In genomic region chr1:92544756-92545165, GRCh38 we compare ENCODE assay signal across 1 cellular context.
TF ChIP-seq lines count a peak whose summit lies in the region.

No MANE protein-coding gene starts in this region.

TF ChIP-seq in K562, 482 proteins besides CTCF, POLR2A, EP300 and RAD21 (continued from another document and continues in another):
- TF ChIP-seq HINFP (tag; conservative IDR thresholded peaks at IDR 0.05; ENCODE audit: low read depth) (no peak), ZBTB26 (CRISPR knock-in tag; IDR thresholded peaks at IDR 0.05) (no peak), RHOXF2B (CRISPR knock-in tag; conservative IDR thresholded peaks at IDR 0.05) (0 out of 2 replicates have a peak, but pooled peaks have one; percentile 16), CEBPG (CRISPR knock-in tag; IDR thresholded peaks at IDR 0.05) (no peak), CEBPG (tag; conservative IDR thresholded peaks at IDR 0.05 in 1 of 2, IDR thresholded peaks at IDR 0.05 in 1 of 2) (no peak), SFPQ (IDR thresholded peaks at IDR 0.05; ENCODE audit: low read depth, low read length) (no peak), CAMTA2 (CRISPR knock-in tag; conservative IDR thresholded peaks at IDR 0.05) (no peak), ARHGAP35 (IDR thresholded peaks at IDR 0.05; ENCODE audit: partially characterized antibody) (peak; percentile 84), MEF2A (IDR thresholded peaks at IDR 0.05; ENCODE audit: control insufficient read depth, low read depth, low read length) (no peak), SP2 (IDR thresholded peaks at IDR 0.05; ENCODE audit: extremely low read depth, low read depth, low read length, poor library complexity, severe bottlenecking) (no peak), RCOR1 (IDR thresholded peaks at IDR 0.05; ENCODE audit: borderline replicate concordance in 1 of 2, low read depth in 2 of 2, low read length in 2 of 2) (peak; percentile 100), COPS2 (conservative IDR thresholded peaks at IDR 0.05) (no peak), MIER1 (IDR thresholded peaks at IDR 0.05; ENCODE audit: low read depth) (no peak), ZNF79 (CRISPR knock-in tag; IDR thresholded peaks at IDR 0.05; ENCODE audit: low read depth) (0 out of 2 replicates have a peak, but pooled peaks have one; percentile 43), RFX1 (IDR thresholded peaks at IDR 0.05) (no peak), ZNF699 (CRISPR knock-in tag; IDR thresholded peaks at IDR 0.05; ENCODE audit: insufficient replicate concordance) (no peak), RUNX1 (IDR thresholded peaks at IDR 0.05; ENCODE audit: low read depth) (peak; percentile 99), ZNF589 (CRISPR knock-in tag; IDR thresholded peaks at IDR 0.05; ENCODE audit: low read depth) (peak; percentile 99), ATF1 (CRISPR knock-in tag; IDR thresholded peaks at IDR 0.05) (no peak), ATF1 (tag; IDR thresholded peaks at IDR 0.05) (peak; percentile 93), ASH1L (IDR thresholded peaks at IDR 0.05; ENCODE audit: borderline replicate concordance, low read depth, partially characterized antibody) (no peak), TSC22D4 (tag; IDR thresholded peaks at IDR 0.05) (no peak), ETS2 (tag; IDR thresholded peaks at IDR 0.05; ENCODE audit: borderline replicate concordance, poor library complexity, severe bottlenecking) (no peak), ETV1 (tag; conservative IDR thresholded peaks at IDR 0.05; ENCODE audit: low read depth) (peak; percentile 88), MNT (conservative IDR thresholded peaks at IDR 0.05) (peak; percentile 61 to 87), ELF4 (CRISPR knock-in tag; IDR thresholded peaks at IDR 0.05) (peak; percentile 98), TAF7 (tag; IDR thresholded peaks at IDR 0.05) (no peak), EZH2 (IDR thresholded peaks at IDR 0.05; ENCODE audit: borderline replicate concordance, low read depth, low read length) (peak; percentile 65; the same call in 1 of the 2 replicates), HMBOX1 (IDR thresholded peaks at IDR 0.05) (peak; percentile 83), GABPA (tag; conservative IDR thresholded peaks at IDR 0.05; ENCODE audit: low read depth) (peak; percentile 32; the same call in 1 of the 2 replicates), ZNF830 (CRISPR knock-in tag; IDR thresholded peaks at IDR 0.05) (no peak), ZNF41 (CRISPR knock-in tag; conservative IDR thresholded peaks at IDR 0.05) (peak; percentile 84), CHCHD3 (CRISPR knock-in tag; IDR thresholded peaks at IDR 0.05) (no peak), ADNP (tag; IDR thresholded peaks at IDR 0.05) (peak; percentile 74), ETV6 (IDR thresholded peaks at IDR 0.05; ENCODE audit: borderline replicate concordance in 1 of 2, low read depth in 2 of 2, low read length in 1 of 2) (peak in 1 of 2 experiments; percentile 82; a peak in 1 of 4 replicates), ETV6 (CRISPR knock-in tag; IDR thresholded peaks at IDR 0.05; ENCODE audit: borderline replicate concordance) (no peak), PCBP1 (IDR thresholded peaks at IDR 0.05; ENCODE audit: low read depth, low read length, poor library complexity, severe bottlenecking) (no peak), TGIF2 (CRISPR knock-in tag; IDR thresholded peaks at IDR 0.05) (no peak), CXXC5 (CRISPR knock-in tag; IDR thresholded peaks at IDR 0.05) (peak; percentile 97), KLF1 (tag; IDR thresholded peaks at IDR 0.05) (no peak), DACH1 (IDR thresholded peaks at IDR 0.05; ENCODE audit: partially characterized antibody) (peak; percentile 63), HMG20A (CRISPR knock-in tag; conservative IDR thresholded peaks at IDR 0.05) (peak; percentile 96), ZFP30 (CRISPR knock-in tag; IDR thresholded peaks at IDR 0.05; ENCODE audit: borderline replicate concordance) (no peak), NUFIP1 (IDR thresholded peaks at IDR 0.05; ENCODE audit: partially characterized antibody) (no peak), ZFP36 (IDR thresholded peaks at IDR 0.05; ENCODE audit: low read depth, low read length, partially characterized antibody) (no peak), PTTG1 (tag; IDR thresholded peaks at IDR 0.05; ENCODE audit: low read depth) (0 out of 2 replicates have a peak, but pooled peaks have one; percentile 46), PTBP1 (IDR thresholded peaks at IDR 0.05; ENCODE audit: low read depth, low read length) (no peak), NFIX (CRISPR knock-in tag; IDR thresholded peaks at IDR 0.05; ENCODE audit: low read depth) (no peak), ZNF77 (CRISPR knock-in tag; IDR thresholded peaks at IDR 0.05) (no peak), MTF1 (CRISPR knock-in tag; IDR thresholded peaks at IDR 0.05; ENCODE audit: borderline replicate concordance) (no peak), ZC3H11A (IDR thresholded peaks at IDR 0.05; ENCODE audit: low read depth, low read length) (no peak), POLR2G (IDR thresholded peaks at IDR 0.05; ENCODE audit: low read depth, low read length) (no peak), ZNF764 (CRISPR knock-in tag; IDR thresholded peaks at IDR 0.05; ENCODE audit: low read depth) (no peak), ZNF143 (CRISPR knock-in tag; IDR thresholded peaks at IDR 0.05) (no peak), KAT2B (IDR thresholded peaks at IDR 0.05; ENCODE audit: low read depth, low read length) (no peak), ZNF780A (CRISPR knock-in tag; IDR thresholded peaks at IDR 0.05) (no peak), ZBTB7A (IDR thresholded peaks at IDR 0.05; ENCODE audit: borderline replicate concordance, control insufficient read depth, low read depth, low read length) (no peak), ZNF583 (CRISPR knock-in tag; IDR thresholded peaks at IDR 0.05) (peak; percentile 91), GTF2A2 (tag; IDR thresholded peaks at IDR 0.05) (no peak), PHB2 (IDR thresholded peaks at IDR 0.05; ENCODE audit: low read depth) (peak; percentile 98)
- TF ChIP-seq, protein P1, sequence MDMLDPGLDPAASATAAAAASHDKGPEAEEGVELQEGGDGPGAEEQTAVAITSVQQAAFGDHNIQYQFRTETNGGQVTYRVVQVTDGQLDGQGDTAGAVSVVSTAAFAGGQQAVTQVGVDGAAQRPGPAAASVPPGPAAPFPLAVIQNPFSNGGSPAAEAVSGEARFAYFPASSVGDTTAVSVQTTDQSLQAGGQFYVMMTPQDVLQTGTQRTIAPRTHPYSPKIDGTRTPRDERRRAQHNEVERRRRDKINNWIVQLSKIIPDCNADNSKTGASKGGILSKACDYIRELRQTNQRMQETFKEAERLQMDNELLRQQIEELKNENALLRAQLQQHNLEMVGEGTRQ (CRISPR knock-in tag; IDR thresholded peaks at IDR 0.05): peak; percentile 68
- TF ChIP-seq, protein P2, sequence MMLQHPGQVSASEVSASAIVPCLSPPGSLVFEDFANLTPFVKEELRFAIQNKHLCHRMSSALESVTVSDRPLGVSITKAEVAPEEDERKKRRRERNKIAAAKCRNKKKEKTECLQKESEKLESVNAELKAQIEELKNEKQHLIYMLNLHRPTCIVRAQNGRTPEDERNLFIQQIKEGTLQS (IDR thresholded peaks at IDR 0.05): peak; percentile 91
- TF ChIP-seq, protein P2 (CRISPR knock-in tag; conservative IDR thresholded peaks at IDR 0.05): no peak; the same call in 1 of the 2 replicates
- TF ChIP-seq, protein P3, sequence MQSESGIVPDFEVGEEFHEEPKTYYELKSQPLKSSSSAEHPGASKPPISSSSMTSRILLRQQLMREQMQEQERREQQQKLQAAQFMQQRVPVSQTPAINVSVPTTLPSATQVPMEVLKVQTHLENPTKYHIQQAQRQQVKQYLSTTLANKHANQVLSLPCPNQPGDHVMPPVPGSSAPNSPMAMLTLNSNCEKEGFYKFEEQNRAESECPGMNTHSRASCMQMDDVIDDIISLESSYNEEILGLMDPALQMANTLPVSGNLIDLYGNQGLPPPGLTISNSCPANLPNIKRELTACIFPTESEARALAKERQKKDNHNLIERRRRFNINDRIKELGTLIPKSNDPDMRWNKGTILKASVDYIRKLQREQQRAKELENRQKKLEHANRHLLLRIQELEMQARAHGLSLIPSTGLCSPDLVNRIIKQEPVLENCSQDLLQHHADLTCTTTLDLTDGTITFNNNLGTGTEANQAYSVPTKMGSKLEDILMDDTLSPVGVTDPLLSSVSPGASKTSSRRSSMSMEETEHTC (IDR thresholded peaks at IDR 0.05): peak; percentile 97
- TF ChIP-seq, protein P4, sequence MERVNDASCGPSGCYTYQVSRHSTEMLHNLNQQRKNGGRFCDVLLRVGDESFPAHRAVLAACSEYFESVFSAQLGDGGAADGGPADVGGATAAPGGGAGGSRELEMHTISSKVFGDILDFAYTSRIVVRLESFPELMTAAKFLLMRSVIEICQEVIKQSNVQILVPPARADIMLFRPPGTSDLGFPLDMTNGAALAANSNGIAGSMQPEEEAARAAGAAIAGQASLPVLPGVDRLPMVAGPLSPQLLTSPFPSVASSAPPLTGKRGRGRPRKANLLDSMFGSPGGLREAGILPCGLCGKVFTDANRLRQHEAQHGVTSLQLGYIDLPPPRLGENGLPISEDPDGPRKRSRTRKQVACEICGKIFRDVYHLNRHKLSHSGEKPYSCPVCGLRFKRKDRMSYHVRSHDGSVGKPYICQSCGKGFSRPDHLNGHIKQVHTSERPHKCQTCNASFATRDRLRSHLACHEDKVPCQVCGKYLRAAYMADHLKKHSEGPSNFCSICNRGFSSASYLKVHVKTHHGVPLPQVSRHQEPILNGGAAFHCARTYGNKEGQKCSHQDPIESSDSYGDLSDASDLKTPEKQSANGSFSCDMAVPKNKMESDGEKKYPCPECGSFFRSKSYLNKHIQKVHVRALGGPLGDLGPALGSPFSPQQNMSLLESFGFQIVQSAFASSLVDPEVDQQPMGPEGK (CRISPR knock-in tag; IDR thresholded peaks at IDR 0.05; ENCODE audit: borderline replicate concordance): peak; percentile 85
